In the genomic region with DNA sequence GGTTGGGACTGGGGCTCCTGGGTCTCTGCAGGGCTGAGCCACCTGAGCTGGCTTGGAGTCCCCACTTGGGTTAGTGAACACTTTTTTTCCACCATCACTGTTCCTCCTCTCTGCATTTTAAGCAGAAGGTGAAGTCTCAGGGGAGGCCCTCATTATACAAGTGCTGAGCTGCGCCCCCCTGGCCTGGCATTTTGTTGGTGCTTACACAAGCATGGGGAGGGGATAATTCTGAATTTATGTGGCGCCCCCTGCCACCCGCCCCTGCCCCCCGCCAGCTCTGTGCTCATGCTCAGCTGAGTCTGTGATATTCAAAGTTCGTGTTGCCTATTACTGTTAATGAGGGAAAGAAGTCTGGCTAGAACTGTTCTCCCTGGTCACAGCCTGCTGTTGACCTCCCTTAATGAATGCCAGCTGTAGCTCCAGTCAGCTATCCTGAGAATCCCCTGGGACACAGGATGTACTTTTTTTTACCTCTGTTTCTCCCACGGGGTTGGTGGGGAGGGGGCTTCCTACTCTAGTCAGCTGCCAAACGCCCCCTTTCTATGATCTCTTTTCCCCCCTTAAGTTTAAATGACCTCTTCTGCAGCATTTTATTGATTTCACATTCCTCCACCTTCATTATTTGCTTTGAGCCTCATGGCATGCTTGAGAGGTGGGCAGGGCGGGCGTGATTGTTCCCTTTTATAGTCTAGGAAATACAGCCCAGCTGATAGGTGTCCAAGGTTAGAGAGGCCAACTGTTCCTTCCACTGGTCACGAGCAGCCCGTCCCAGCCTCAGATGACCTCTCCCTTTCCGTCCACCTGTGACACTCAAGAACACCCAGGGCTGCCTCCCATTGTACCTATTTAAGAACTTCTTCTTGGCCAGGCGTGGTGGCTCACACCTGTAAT, we compare ENCODE assay signal across 13 cellular contexts. TPM values are rescaled to one million over a fixed set of nuclear protein-coding genes. Genes with fewer than 3 reads are reported as not detected.
DNase-seq lines count a peak whose midpoint lies in the region; ATAC-seq and TF ChIP-seq lines count a peak whose summit lies in the region.
"Had no signal": no experiment of that assay in that cellular context is flagged by ENCODE, and none has a peak within 500 bp of the region (broad histone marks: within the 10 kb centered on the region; RNA-seq: fewer than 3 reads in every experiment).

No MANE protein-coding gene starts in this region.

- TF ChIP-seq POLR2A in tibial nerve (IDR thresholded peaks at IDR 0.05), result no peak

- DNase-seq in NCI-H1092 treated with DMSO at 0.1 percent for 48 hours (lab: John Stamatoyannopoulos, UW) (peak; percentile 27), NCI-H1092 (lab: John Stamatoyannopoulos, UW) (no peak), colonic mucosa (peak; percentile 63), mesenchymal stem cell (no peak), tibial nerve (ENCODE audit: low spot score in 2 of 2) (no peak)
- DNase-seq: activated CD8-positive, alpha-beta T cell treated with anti-CD3 and anti-CD28 coated beads, Interleukin-2, amount 10 ng/mL, durations not matched to agents 7 days and 5 days; NCI-H2107 had no signal

- no peak overlapping the region for H4K8ac ChIP-seq in mesenchymal stem cell (ENCODE audit: low read length)

- TF ChIP-seq CTCF in colonic mucosa (IDR thresholded peaks at IDR 0.05) (no peak), tibial nerve (IDR thresholded peaks at IDR 0.05) (no peak)

- H3K18ac ChIP-seq in mesenchymal stem cell (ENCODE audit: low read depth in 1 of 2, low read length in 2 of 2), result peak overlapping the region in 1 of 2 experiments; percentile 76

- no peak overlapping the region for H3K23ac ChIP-seq in mesenchymal stem cell (ENCODE audit: low read length in 2 of 2)

- no peaks in the 10 kb centered on the region for H3K9me3 ChIP-seq in colonic mucosa
- no peaks in the 10 kb centered on the region for H3K9me3 ChIP-seq in mesenchymal stem cell (ENCODE audit: control insufficient read depth, low read length)
- no peaks in the 10 kb centered on the region for H3K9me3 ChIP-seq in tibial nerve

- peak overlapping the region in 1 of 2 donors; percentile 73 for H3K9ac ChIP-seq in colonic mucosa (ENCODE audit: low read depth in 2 of 2, low read length in 2 of 2)
- H3K9ac ChIP-seq in mesenchymal stem cell (ENCODE audit: low read length), result no peak overlapping the region

- H2AFZ ChIP-seq in mesenchymal stem cell (ENCODE audit: low read depth, low read length), result no peak overlapping the region

- no peak overlapping the region for H3K4ac ChIP-seq in mesenchymal stem cell (ENCODE audit: low read depth in 1 of 2, low read length in 2 of 2)

- peaks cover 29% of the 10 kb centered on the region for H3K4me1 ChIP-seq in colonic mucosa
- H3K4me1 ChIP-seq in mesenchymal stem cell (ENCODE audit: control insufficient read depth, insufficient read depth, low read depth, low read length), result peaks cover 6% of the 10 kb centered on the region
- H3K4me1 ChIP-seq in tibial nerve, result peaks cover 0 to 96% (median 56%) of the 10 kb centered on the region in 4 donors

- peak overlapping the region; percentile 63 for H2BK15ac ChIP-seq in mesenchymal stem cell (ENCODE audit: low read depth, poor library complexity, severe bottlenecking)

- no peaks in the 10 kb centered on the region for H3K79me1 ChIP-seq in mesenchymal stem cell (replicated peaks; ENCODE audit: low read length, poor library complexity, severe bottlenecking)

- H3K4me3 ChIP-seq in colonic mucosa (no peak overlapping the region), mesenchymal stem cell (ENCODE audit: insufficient read depth in 1 of 2, low read depth in 1 of 2, low read length in 2 of 2) (no peak overlapping the region), tibial nerve (no peak overlapping the region)

- no peak overlapping the region for H4K91ac ChIP-seq in mesenchymal stem cell (ENCODE audit: low read length)

- ATAC-seq in GM18511 (IDR thresholded peaks at IDR 0.05; ENCODE audit: unreplicated experiment) (no peak), HG02571 (IDR thresholded peaks at IDR 0.05; ENCODE audit: unreplicated experiment) (no peak), GM19351 (IDR thresholded peaks at IDR 0.05; ENCODE audit: unreplicated experiment) (no peak)
- ATAC-seq: activated CD8-positive, alpha-beta T cell treated with anti-CD3 and anti-CD28 coated beads, Interleukin-2, amount 10 ng/mL, durations not matched to agents 7 days and 5 days had no signal

- no peak overlapping the region for H2AK5ac ChIP-seq in mesenchymal stem cell (ENCODE audit: low read length, severe bottlenecking)

- 70% methylated on average over 13 of the region's 13 CpGs for WGBS in mesenchymal stem cell
- 68 to 72% methylated on average over 13 of the region's 13 CpGs for WGBS in tibial nerve, 2 donors

- H3K4me2 ChIP-seq in mesenchymal stem cell (ENCODE audit: low read length, poor library complexity, severe bottlenecking), result no peak overlapping the region

- H2BK5ac ChIP-seq in mesenchymal stem cell (ENCODE audit: low read depth, low read length, poor library complexity, severe bottlenecking), result no peak overlapping the region

- H3K27ac ChIP-seq in colonic mucosa, result peak overlapping the region; percentile 70
- no peak overlapping the region for H3K27ac ChIP-seq in mesenchymal stem cell (ENCODE audit: low read length, poor library complexity, severe bottlenecking)
- peak overlapping the region; percentile 26 to 96 (median 60) for H3K27ac ChIP-seq in tibial nerve

- intact Hi-C loops in colonic mucosa (cut with DNase I), result no loop called here

- H3K27me3 ChIP-seq in colonic mucosa (no peaks in the 10 kb centered on the region), mesenchymal stem cell (ENCODE audit: control insufficient read depth in 1 of 2, insufficient read depth in 1 of 2, low read length in 2 of 2) (peaks cover 15 to 85% of the 10 kb centered on the region in 2 experiments), tibial nerve (peaks cover 0 to 7% of the 10 kb centered on the region in 2 donors)

- no peak for TF ChIP-seq EP300 in tibial nerve (IDR thresholded peaks at IDR 0.05)

- H2BK120ac ChIP-seq in mesenchymal stem cell (ENCODE audit: low read depth, low read length), result no peak overlapping the region

- no peaks in the 10 kb centered on the region for H3K36me3 ChIP-seq in colonic mucosa
- no peaks in the 10 kb centered on the region for H3K36me3 ChIP-seq in mesenchymal stem cell (ENCODE audit: control insufficient read depth in 1 of 2, insufficient read depth in 2 of 2, low read depth in 1 of 2, low read length in 2 of 2)
- H3K36me3 ChIP-seq in tibial nerve, result no peaks in the 10 kb centered on the region

- H3K14ac ChIP-seq in mesenchymal stem cell (ENCODE audit: low read length in 2 of 2), result no peak overlapping the region

- H2BK12ac ChIP-seq in mesenchymal stem cell (ENCODE audit: low read length in 2 of 2), result no peak overlapping the region

RNA-seq across cellular contexts. Expression of a gene that starts 12.2 kb away (rescaled TPM):
- total RNA-seq in colonic mucosa (10 to 100 TPM in 1 of 2 donors, 1 to 10 TPM in 1; 7.9 to 11.6 TPM), tibial nerve (10 to 100 TPM in 2 of 4 donors, 1 to 10 TPM in 2; 2.1 to 18.4 (median 11.6) TPM)
- polyA plus RNA-seq in mesenchymal stem cell (2013, experiment 1 of 2), result 0.65 TPM
- 0.60 TPM for polyA plus RNA-seq in mesenchymal stem cell (2013, experiment 2 of 2)
- total RNA-seq: A172 had no signal

RNA-seq across cellular contexts. Expression of a gene that starts 22.8 kb away (rescaled TPM):
- not detected for total RNA-seq in colonic mucosa
- not detected for polyA plus RNA-seq in mesenchymal stem cell (2013, experiment 1 of 2)
- not detected for polyA plus RNA-seq in mesenchymal stem cell (2013, experiment 2 of 2)
- total RNA-seq in tibial nerve, result under 1 TPM in 1 of 4 donors, not detected in 3; 0.44 TPM
- total RNA-seq: A172; activated CD8-positive, alpha-beta T cell treated with anti-CD3 and anti-CD28 coated beads, Interleukin-2, amount 10 ng/mL, durations not matched to agents 7 days and 5 days; astrocyte; fibroblast of lung had no signal
- polyA plus RNA-seq: fibroblast of lung had no signal

RNA-seq across cellular contexts. Expression of a gene that starts 28.6 kb away (rescaled TPM):
- total RNA-seq in colonic mucosa (1 to 10 TPM; 5.3 to 8.7 TPM), tibial nerve (10 to 100 TPM; 12.5 to 55.2 (median 34.1) TPM)
- 25.1 TPM for polyA plus RNA-seq in mesenchymal stem cell (2013, experiment 1 of 2)
- polyA plus RNA-seq in mesenchymal stem cell (2013, experiment 2 of 2), result 26.5 TPM
- total RNA-seq: A172; activated CD8-positive, alpha-beta T cell treated with anti-CD3 and anti-CD28 coated beads, Interleukin-2, amount 10 ng/mL, durations not matched to agents 7 days and 5 days had no signal

RNA-seq across cellular contexts. Expression of a gene that starts 35.0 kb away (rescaled TPM):
- total RNA-seq in colonic mucosa, result 10 to 100 TPM; 22.9 to 46.6 TPM
- polyA plus RNA-seq in mesenchymal stem cell (2013, experiment 1 of 2), result 30.2 TPM
- 30.5 TPM for polyA plus RNA-seq in mesenchymal stem cell (2013, experiment 2 of 2)
- 10 to 100 TPM; 13.8 to 19.2 (median 15.9) TPM for total RNA-seq in tibial nerve

RNA-seq across cellular contexts. Expression of a gene that starts 52.4 kb away (rescaled TPM):
- 10 to 100 TPM in 1 of 2 donors, 1 to 10 TPM in 1; 5.4 to 36.9 TPM for total RNA-seq in colonic mucosa
- 80.2 TPM for polyA plus RNA-seq in mesenchymal stem cell (2013, experiment 1 of 2)
- polyA plus RNA-seq in mesenchymal stem cell (2013, experiment 2 of 2), result 77.3 TPM
- 1,000 to 10,000 TPM in 1 of 4 donors, 100 to 1,000 TPM in 3; 612 to 1,198 (median 830) TPM for total RNA-seq in tibial nerve

Comparison
In these comparisons a context has a peak if more than half of its experiments do, and no peak if none do; other contexts are left out.
1. DNase-seq: peak in NCI-H1092 treated with DMSO at 0.1 percent for 48 hours (single experiment) and colonic mucosa (single experiment); none in NCI-H1092 (single experiment), mesenchymal stem cell (single experiment) and tibial nerve (0 of 2).